In genomic region chr15:101325263-101326025, GRCh38 we compare ENCODE assay signal across 25 cellular contexts.
"Had no signal": no experiment of that assay in that cellular context is flagged by ENCODE, and none has a peak within 500 bp of the region (broad histone marks: within the 10 kb centered on the region; RNA-seq: fewer than 3 reads in every experiment).

No MANE protein-coding gene starts in this region.

- FAIRE-seq: colon, keratinocyte had no signal

- H2AFZ ChIP-seq: parathyroid adenoma had no signal

- H3K36me3 ChIP-seq: breast epithelium, gastroesophageal sphincter, neutrophil, sigmoid colon, tibial artery, uterus had no signal

- H3K27ac Mint-ChIP-seq: activated B cell treated with CpG ODN at 0.5 μM for 24 hours; activated naive CD4-positive, alpha-beta T cell treated with anti-CD3 and anti-CD28 coated beads for 36 hours; activated naive CD8-positive, alpha-beta T cell treated with anti-CD3 and anti-CD28 coated beads, Interleukin-2, amount 10 ng/mL, durations not matched to agents 7 days and 5 days; mesothelial cell of epicardium; natural killer cell; T-helper 17 cell had no signal

- H3K9me3 ChIP-seq: breast epithelium, gastroesophageal sphincter, heart left ventricle, neutrophil, sigmoid colon, tibial artery, uterus had no signal

- H3K36me3 Mint-ChIP-seq: mesothelial cell of epicardium, natural killer cell had no signal

- H3K4me1 ChIP-seq: breast epithelium, gastroesophageal sphincter, parathyroid adenoma, sigmoid colon, tibial artery, uterus had no signal

- ATAC-seq: gastroesophageal sphincter, heart left ventricle, natural killer cell, T-helper 17 cell had no signal

- H3K4me3 ChIP-seq: breast epithelium, gastroesophageal sphincter, heart left ventricle, sigmoid colon, tibial artery, uterus had no signal

- H3K4me1 Mint-ChIP-seq: mesothelial cell of epicardium, T-helper 17 cell had no signal

- H3K27ac ChIP-seq: breast epithelium, gastroesophageal sphincter, heart left ventricle, neutrophil, parathyroid adenoma, sigmoid colon, tibial artery, uterus had no signal

- DNase-seq: activated B cell treated with CpG ODN at 0.5 μM for 24 hours; activated CD4-positive, alpha-beta T cell treated with anti-CD3 and anti-CD28 coated beads for 4 hours; activated CD4-positive, alpha-beta T cell treated with anti-CD3 and anti-CD28 coated beads, Interleukin-2, amount 50 U/mL, for 48 hours; activated effector memory CD4-positive, alpha-beta T cell treated with Interleukin-2 at 50 U/mL for 16 hours; activated naive CD4-positive, alpha-beta T cell treated with anti-CD3 and anti-CD28 coated beads for 36 hours; activated naive CD8-positive, alpha-beta T cell treated with anti-CD3 and anti-CD28 coated beads, Interleukin-2, amount 10 ng/mL, durations not matched to agents 7 days and 5 days; activated T-cell treated with anti-CD3 and anti-CD28 coated beads, Interleukin-2, amount 50 U/mL, for 48 hours; amniotic stem cell; heart left ventricle; natural killer cell; sigmoid colon; stimulated activated CD4-positive, alpha-beta T cell treated with anti-CD3 and anti-CD28 coated beads, Interleukin-4, amount 100 ng/mL, for 24 hours; stimulated activated naive CD4-positive, alpha-beta T cell treated with Interleukin-2 at 50 U/mL for 16 hours; SW 1271; uterus had no signal

- H3K9me3 Mint-ChIP-seq: activated B cell treated with CpG ODN at 0.5 μM for 24 hours; activated naive CD4-positive, alpha-beta T cell treated with anti-CD3 and anti-CD28 coated beads for 36 hours; activated naive CD8-positive, alpha-beta T cell treated with anti-CD3 and anti-CD28 coated beads, Interleukin-2, amount 10 ng/mL, durations not matched to agents 7 days and 5 days; central memory CD8-positive, alpha-beta T cell; mesothelial cell of epicardium; natural killer cell had no signal

- H3K79me2 ChIP-seq: parathyroid adenoma had no signal

- H3K27me3 ChIP-seq: breast epithelium, uterus had no signal

- H3K9ac ChIP-seq: parathyroid adenoma had no signal

- H3K4me3 Mint-ChIP-seq: activated B cell treated with CpG ODN at 0.5 μM for 24 hours; activated naive CD4-positive, alpha-beta T cell treated with anti-CD3 and anti-CD28 coated beads for 36 hours; activated naive CD8-positive, alpha-beta T cell treated with anti-CD3 and anti-CD28 coated beads, Interleukin-2, amount 10 ng/mL, durations not matched to agents 7 days and 5 days; central memory CD8-positive, alpha-beta T cell; mesothelial cell of epicardium; natural killer cell; T-helper 17 cell had no signal
